29 cellular contexts compared by ENCODE assay signal in genomic region chr17:70054961-70055360, GRCh38. TPM values are rescaled to one million over a fixed set of nuclear protein-coding genes. Genes with fewer than 3 reads are reported as not detected.
DNase-seq lines count a peak whose midpoint lies in the region; ATAC-seq, FAIRE-seq and TF ChIP-seq lines count a peak whose summit lies in the region.
"Had no signal": no experiment of that assay in that cellular context is flagged by ENCODE, and none has a peak within 500 bp of the region (broad histone marks: within the 10 kb centered on the region; RNA-seq: fewer than 3 reads in every experiment).

No MANE protein-coding gene starts in this region.

- H3K9ac ChIP-seq in mesendoderm (ENCODE audit: low read length), result no peak overlapping the region
- no peak overlapping the region for H3K9ac ChIP-seq in parathyroid adenoma

- no peak overlapping the region for H2BK15ac ChIP-seq in mesendoderm (replicated peaks; ENCODE audit: low read depth)

- no peak overlapping the region for H2AK5ac ChIP-seq in mesendoderm (ENCODE audit: low read length)

- H3K79me2 ChIP-seq in mesendoderm (ENCODE audit: control insufficient read depth, insufficient read depth, low read length) (no peaks in the 10 kb centered on the region), parathyroid adenoma (no peaks in the 10 kb centered on the region), OCI-LY7 (ENCODE audit: insufficient read depth, low read depth, low read length) (no peaks in the 10 kb centered on the region)

- H4K8ac ChIP-seq in mesendoderm (ENCODE audit: low read depth, low read length), result no peak overlapping the region

- CTCF ChIA-PET in OCI-LY7 (lab: Charles Lee; ENCODE audit: unreplicated experiment), result no interaction called here

- H3K4me2 ChIP-seq in mesendoderm (ENCODE audit: low read length) (no peak overlapping the region), parathyroid adenoma (ENCODE audit: low read length) (peak overlapping the region; percentile 61), OCI-LY7 (ENCODE audit: low read length) (no peak overlapping the region)

- H3K36me3 ChIP-seq in mesendoderm (ENCODE audit: control insufficient read depth, insufficient read depth, low read length) (no peaks in the 10 kb centered on the region), parathyroid adenoma (ENCODE audit: control insufficient read depth, insufficient read depth, low read length) (no peaks in the 10 kb centered on the region), OCI-LY7 (ENCODE audit: insufficient read depth, low read length) (no peaks in the 10 kb centered on the region)
- H3K36me3 ChIP-seq: MG63 had no signal

- H3K4me3 ChIP-seq in mesendoderm (ENCODE audit: low read length), result no peak overlapping the region
- H3K4me3 ChIP-seq in parathyroid adenoma (ENCODE audit: low read depth, low read length), result peak overlapping the region; percentile 35
- no peak overlapping the region for H3K4me3 ChIP-seq in OCI-LY7 (ENCODE audit: low read depth, low read length, poor library complexity, severe bottlenecking)
- H3K4me3 ChIP-seq: GM12878, K562, MG63 had no signal

- no peak overlapping the region for H2BK5ac ChIP-seq in mesendoderm (ENCODE audit: low read length)

- ATAC-seq in GM19397 (IDR thresholded peaks at IDR 0.05; ENCODE audit: unreplicated experiment), result no peak
- ATAC-seq: GM12878, HepG2, K562, PC-3 had no signal

- no peak overlapping the region for H3K56ac ChIP-seq in mesendoderm (ENCODE audit: low read length)

- TF ChIP-seq CTCF in parathyroid adenoma (IDR thresholded peaks at IDR 0.05) (no peak), OCI-LY7 (conservative IDR thresholded peaks at IDR 0.05; ENCODE audit: low read length) (no peak), D721Med (IDR thresholded peaks at IDR 0.05; ENCODE audit: insufficient read depth, missing control alignments) (no peak)

- no peaks in the 10 kb centered on the region for H3K79me1 ChIP-seq in mesendoderm (ENCODE audit: low read length)

- H3K23ac ChIP-seq in mesendoderm (ENCODE audit: low read length), result no peak overlapping the region

- intact Hi-C loops in OCI-LY7 (cut with micrococcal nuclease; ENCODE audit: unreplicated experiment), result no loop called here

- FAIRE-seq in D721Med (lab: Jason Lieb, UNC), result no peak
- FAIRE-seq: GM12878, HepG2, K562 had no signal

- BruUV-seq in OCI-LY7 (replicated peaks; lab: Mats Ljungman, UMichigan), result no TSS peak

- H2AFZ ChIP-seq in parathyroid adenoma (peak overlapping the region; percentile 65), OCI-LY7 (ENCODE audit: low read length) (no peak overlapping the region)

- no peak overlapping the region for H3K4ac ChIP-seq in mesendoderm (ENCODE audit: low read depth, low read length)

- H3K4me1 ChIP-seq in mesendoderm (ENCODE audit: control insufficient read depth, low read depth, low read length) (no peaks in the 10 kb centered on the region), parathyroid adenoma (peaks cover 35% of the 10 kb centered on the region), OCI-LY7 (ENCODE audit: insufficient read depth, low read length, poor library complexity, severe bottlenecking) (no peaks in the 10 kb centered on the region)

- H3K27ac ChIP-seq in mesendoderm (ENCODE audit: low read depth, low read length), result no peak overlapping the region
- H3K27ac ChIP-seq in parathyroid adenoma, result peak overlapping the region; percentile 88
- H3K27ac ChIP-seq in OCI-LY7 (ENCODE audit: low read depth, low read length, poor library complexity, severe bottlenecking), result no peak overlapping the region
- H3K27ac ChIP-seq: 22Rv1, HL-60 had no signal

- H3K27me3 ChIP-seq in mesendoderm (ENCODE audit: insufficient read depth, low read length, poor library complexity), result no peaks in the 10 kb centered on the region
- no peaks in the 10 kb centered on the region for H3K27me3 ChIP-seq in parathyroid adenoma (ENCODE audit: control insufficient read depth, insufficient read depth, low read length)
- H3K27me3 ChIP-seq: MG63 had no signal

- H3K9me2 ChIP-seq in OCI-LY7 (ENCODE audit: insufficient read depth, low read length), result no peaks in the 10 kb centered on the region

- no peak overlapping the region for H3K18ac ChIP-seq in mesendoderm (ENCODE audit: low read length)

- no peaks in the 10 kb centered on the region for H3K9me3 ChIP-seq in parathyroid adenoma (ENCODE audit: control insufficient read depth, low read length)
- H3K9me3 ChIP-seq in OCI-LY7 (ENCODE audit: low read length), result no peaks in the 10 kb centered on the region
- H3K9me3 ChIP-seq: MG63 had no signal

- POLR2A ChIA-PET in OCI-LY7 (lab: Charles Lee), result interaction anchor here (0.6 to 1.4 kb wide), 3 partner anchors 9 to 136 kb away, joined by 3 to 7 read pairs (median 3); no protein-coding TSS in a partner anchor

- no peak overlapping the region for H4K5ac ChIP-seq in mesendoderm (ENCODE audit: low read length)

- H2BK120ac ChIP-seq in mesendoderm (ENCODE audit: low read depth, low read length), result no peak overlapping the region

- WGBS in mesendoderm (ENCODE audit: extremely low coverage, insufficient coverage, low lambda C conversion rate), result no CpG with 5 or more reads among the region's 4 CpGs

- H4K20me1 ChIP-seq in OCI-LY7 (ENCODE audit: insufficient read depth, low read length), result no peaks in the 10 kb centered on the region

- DNase-seq in NCI-H2171 treated with DMSO at 0.1 percent for 48 hours (lab: John Stamatoyannopoulos, UW) (peak; percentile 11), NCI-H2171 (lab: John Stamatoyannopoulos, UW) (no peak), mesendoderm (peak; percentile 62), OCI-LY7 (ENCODE audit: low spot score) (no peak), CD1c-positive myeloid dendritic cell (ENCODE audit: extremely low spot score) (no peak), D721Med (ENCODE audit: insufficient read length, low spot score) (no peak)
- DNase-seq: ACHN; C1 segment of cervical spinal cord; CD8-positive, alpha-beta memory T cell; DMS79; H9; HFFc6; MG63; NCI-H1417; NCI-H1694 treated with DMSO at 0.1 percent for 48 hours; NCI-H2081 treated with DMSO at 0.1 percent for 48 hours; NCI-H446 treated with DMSO at 0.1 percent for 48 hours; NCI-H526 treated with DMSO at 0.1 percent for 48 hours; PC-3; SHP77 had no signal

RNA-seq across cellular contexts. Expression of gene KCNJ16, which starts 20.1 kb away (rescaled TPM):
- polyA plus RNA-seq in mesendoderm (2013, experiment 1 of 2), result not detected
- polyA plus RNA-seq in mesendoderm (2013, experiment 2 of 2), result not detected
- not detected in 2 replicates for total RNA-seq in OCI-LY7 (2014; rRNA removed; shearing (Covaris generic))
- total RNA-seq in OCI-LY7 (2022), result not detected in 2 replicates
- total RNA-seq: CD8-positive, alpha-beta memory T cell; GM12878; H9; HepG2; HFFc6; HT-29; LHCN-M2; PC-3 had no signal
- polyA plus RNA-seq: CD8-positive, alpha-beta memory T cell; HepG2 had no signal

Comparison
In these comparisons a context has a peak if more than half of its experiments do, and no peak if none do; other contexts are left out.
1. DNase-seq: peak in NCI-H2171 treated with DMSO at 0.1 percent for 48 hours (single experiment) and mesendoderm (single experiment); none in NCI-H2171 (single experiment), OCI-LY7 (single experiment), CD1c-positive myeloid dendritic cell (single experiment) and D721Med (single experiment).